35 cellular contexts compared by ENCODE assay signal in genomic region chr7:64938540-64938939, GRCh38.
"Had no signal": no experiment of that assay in that cellular context is flagged by ENCODE, and none has a peak within 500 bp of the region (broad histone marks: within the 10 kb centered on the region; RNA-seq: fewer than 3 reads in every experiment).

No MANE protein-coding gene starts in this region.

- H3K4me3 ChIP-seq: MG63 had no signal

- H3K36me3 ChIP-seq: MG63 had no signal

- H3K27me3 ChIP-seq: MG63 had no signal

- DNase-seq: Karpas-422, Kasumi-1, MG63, MM.1S, MV-4-11, NCI-H1048, NCI-H1092, NCI-H1092 treated with DMSO at 0.1 percent for 48 hours, NCI-H1105, NCI-H1105 treated with DMSO at 0.1 percent for 48 hours, NCI-H1417, NCI-H1417 treated with DMSO at 0.1 percent for 48 hours, NCI-H1436, NCI-H1436 treated with DMSO at 0.1 percent for 48 hours, NCI-H146, NCI-H1694, NCI-H1694 treated with DMSO at 0.1 percent for 48 hours, NCI-H187, NCI-H187 treated with DMSO at 0.1 percent for 48 hours, NCI-H1930, NCI-H2029, NCI-H2029 treated with DMSO at 0.1 percent for 48 hours, NCI-H2081, NCI-H2081 treated with DMSO at 0.1 percent for 48 hours, NCI-H2107, NCI-H2171, NCI-H2171 treated with DMSO at 0.1 percent for 48 hours, NCI-H2227 treated with DMSO at 0.1 percent for 48 hours, NCI-H226, NCI-H345, NCI-H446, NCI-H446 treated with DMSO at 0.1 percent for 48 hours, NCI-H510A, NCI-H510A treated with DMSO at 0.1 percent for 48 hours, NCI-H524 had no signal
